8 cellular contexts compared by ENCODE assay signal in the genomic region with DNA sequence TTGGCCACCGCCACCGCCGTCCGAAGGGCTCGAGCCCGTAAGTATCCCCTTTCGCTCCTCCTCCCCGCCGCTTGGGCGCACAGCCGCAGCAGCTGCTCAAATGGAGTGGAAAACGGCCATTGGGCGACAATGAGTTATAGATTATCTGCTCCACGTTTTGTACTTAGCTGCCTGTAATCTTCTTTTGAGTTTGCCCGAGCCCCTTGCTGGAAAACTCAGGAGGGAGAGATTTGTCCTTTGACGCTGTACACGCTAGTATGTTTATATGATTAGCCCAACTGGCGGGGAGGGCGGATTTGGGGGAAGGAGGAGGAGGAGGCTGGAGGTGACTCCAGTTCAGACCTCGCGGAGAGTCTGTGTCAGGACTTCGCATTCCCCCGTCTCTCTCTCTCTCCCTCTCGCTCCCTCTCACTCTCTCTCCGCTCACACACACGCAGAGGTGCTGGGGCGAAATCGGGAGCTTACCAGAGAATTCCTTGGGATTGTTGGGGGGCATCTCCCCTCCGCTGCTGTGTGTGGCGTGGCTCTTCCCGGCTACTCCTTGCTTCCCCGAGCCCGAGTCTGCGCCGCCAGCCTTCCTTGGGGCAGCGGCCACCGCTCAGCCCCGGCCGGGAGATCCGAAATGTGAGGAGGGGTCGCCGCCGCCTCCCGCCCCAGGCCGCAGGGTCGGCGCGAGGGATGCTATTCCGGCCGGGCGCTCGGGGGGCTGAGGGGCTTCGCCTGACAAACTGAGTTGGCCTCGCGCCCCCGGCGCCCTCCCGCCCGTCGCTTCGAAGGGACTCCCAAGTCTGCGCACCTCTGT. TPM values are rescaled to one million over a fixed set of nuclear protein-coding genes. Genes with fewer than 3 reads are reported as not detected.
DNase-seq lines count a peak whose midpoint lies in the region; ATAC-seq and TF ChIP-seq lines count a peak whose summit lies in the region.

No MANE protein-coding gene starts in this region.

- no peak overlapping the region for H3K27ac Mint-ChIP-seq in effector memory CD8-positive, alpha-beta T cell

- DNase-seq in NCI-H510A (lab: John Stamatoyannopoulos, UW) (peak; percentile 90), astrocyte of the cerebellum (ENCODE audit: low read depth) (peak; percentile 76), hepatocyte (ENCODE audit: low spot score) (peak; percentile 91), putamen (ENCODE audit: low spot score) (peak; percentile 60), cortex of kidney (lab: John Stamatoyannopoulos, UW) (no peak)
- no peak for DNase-seq in effector memory CD8-positive, alpha-beta T cell

- peak overlapping the region; percentile 50 for H2AFZ ChIP-seq in hepatocyte

- H3K4me1 ChIP-seq in ES-I3 (ENCODE audit: insufficient read depth, low read length): peaks cover 20% of the 10 kb centered on the region; the same call in 1 of the 2 replicates
- H3K4me1 ChIP-seq in hepatocyte (ENCODE audit: insufficient read depth): peaks cover 32% of the 10 kb centered on the region

- TF ChIP-seq CTCF in astrocyte of the cerebellum (IDR thresholded peaks at IDR 0.05; ENCODE audit: low read depth, low read length, missing control alignments): no peak
- no peak for TF ChIP-seq CTCF in hepatocyte (IDR thresholded peaks at IDR 0.05; ENCODE audit: poor library complexity)

- H3K9me2 ChIP-seq in hepatocyte (replicated peaks; ENCODE audit: insufficient read depth): no peaks in the 10 kb centered on the region

- peak overlapping the region; percentile 83 for H3K4me3 ChIP-seq in astrocyte of the cerebellum (ENCODE audit: low read depth, low read length)
- H3K4me3 ChIP-seq in hepatocyte: peak overlapping the region; percentile 86

- H3K4me1 Mint-ChIP-seq in effector memory CD8-positive, alpha-beta T cell (ENCODE audit: low read depth in 2 of 2): no peaks in the 10 kb centered on the region

- H3K9ac ChIP-seq in ES-I3 (ENCODE audit: low read depth, low read length): peak overlapping the region; percentile 90

- H4K20me1 ChIP-seq in hepatocyte (ENCODE audit: insufficient read depth, poor library complexity, severe bottlenecking): peaks cover 14% of the 10 kb centered on the region

- H3K4me2 ChIP-seq in hepatocyte: peak overlapping the region; percentile 84

- H3K27me3 Mint-ChIP-seq in effector memory CD8-positive, alpha-beta T cell: peaks cover 11 to 22% of the 10 kb centered on the region in 2 donors

- H3K9me3 Mint-ChIP-seq in effector memory CD8-positive, alpha-beta T cell: peaks cover 9 to 12% of the 10 kb centered on the region in 2 donors

- ATAC-seq in HG03045 (IDR thresholded peaks at IDR 0.05; ENCODE audit: unreplicated experiment): peak; percentile 55
- no peak for ATAC-seq in effector memory CD8-positive, alpha-beta T cell (replicated peaks)

- no peak overlapping the region for H3K4me3 Mint-ChIP-seq in effector memory CD8-positive, alpha-beta T cell

- H3K9me3 ChIP-seq in ES-I3 (ENCODE audit: control insufficient read depth, insufficient read depth, low read length): no peaks in the 10 kb centered on the region
- no peaks in the 10 kb centered on the region for H3K9me3 ChIP-seq in hepatocyte (ENCODE audit: low read depth)

- in situ Hi-C loops in astrocyte of the cerebellum (cut with HindIII; ENCODE audit: low sequenced_read_pairs): no loop called here

- WGBS in hepatocyte (ENCODE audit: low lambda C conversion rate, missing lambda C conversion rate): 1% methylated on average over 43 of the region's 62 CpGs

- peak overlapping the region; percentile 97 for H3K27ac ChIP-seq in hepatocyte

- H3K79me2 ChIP-seq in hepatocyte: peaks cover 49% of the 10 kb centered on the region

- H3K36me3 ChIP-seq in ES-I3 (ENCODE audit: insufficient read depth, low read length) (no peaks in the 10 kb centered on the region), hepatocyte (replicated peaks; ENCODE audit: insufficient read depth, low read depth) (no peaks in the 10 kb centered on the region)

- peaks cover 3% of the 10 kb centered on the region for H3K36me3 Mint-ChIP-seq in effector memory CD8-positive, alpha-beta T cell (ENCODE audit: insufficient read depth)

- H3K27me3 ChIP-seq in hepatocyte: no peaks in the 10 kb centered on the region

RNA-seq across cellular contexts. Expression of a gene that starts 0.5 kb away (rescaled TPM):
- total RNA-seq in hepatocyte: 120 and 139 TPM in 2 replicates
- 45.1 and 50.8 TPM in 2 replicates for polyA plus RNA-seq in hepatocyte

Comparison
In these comparisons a context has a peak if more than half of its experiments do, and no peak if none do; other contexts are left out.
1. DNase-seq: peak in NCI-H510A (single experiment), astrocyte of the cerebellum (single experiment), hepatocyte (single experiment) and putamen (single experiment); none in cortex of kidney (single experiment) and effector memory CD8-positive, alpha-beta T cell (0 of 3).